ENCODE assay signal across 8 cellular contexts in genomic region chr12:57744777-57745484, GRCh38. TPM values are rescaled to one million over a fixed set of nuclear protein-coding genes. Genes with fewer than 3 reads are reported as not detected.
DNase-seq lines count a peak whose midpoint lies in the region; ATAC-seq, FAIRE-seq and TF ChIP-seq lines count a peak whose summit lies in the region.

A gene with protein sequence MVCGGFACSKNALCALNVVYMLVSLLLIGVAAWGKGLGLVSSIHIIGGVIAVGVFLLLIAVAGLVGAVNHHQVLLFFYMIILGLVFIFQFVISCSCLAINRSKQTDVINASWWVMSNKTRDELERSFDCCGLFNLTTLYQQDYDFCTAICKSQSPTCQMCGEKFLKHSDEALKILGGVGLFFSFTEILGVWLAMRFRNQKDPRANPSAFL (plus strand): TSS chr12:57745039. CDS start chr12:57745155, 116 bp downstream.

- FAIRE-seq in D721Med (lab: Jason Lieb, UNC): peak; percentile 58

- no peaks in the 10 kb centered on the region for H3K9me2 ChIP-seq in OCI-LY7 (ENCODE audit: insufficient read depth, low read length)

- H3K4me3 Mint-ChIP-seq in endothelial cell (ENCODE audit: unreplicated experiment): peak within 1 kb of the TSS; percentile 97

- H3K79me2 ChIP-seq in OCI-LY7 (ENCODE audit: insufficient read depth, low read depth, low read length): peaks cover 20% of the 10 kb centered on the region

- H3K4me1 ChIP-seq in OCI-LY7 (ENCODE audit: insufficient read depth, low read length, poor library complexity, severe bottlenecking) (peaks cover 40% of the 10 kb centered on the region), mesodermal cell (ENCODE audit: control insufficient read depth, insufficient read depth, low read length, poor library complexity, severe bottlenecking) (no peaks in the 10 kb centered on the region)

- H3K36me3 ChIP-seq in OCI-LY7 (ENCODE audit: insufficient read depth, low read length) (peaks cover 49% of the 10 kb centered on the region), mesodermal cell (ENCODE audit: control insufficient read depth, insufficient read depth, low read length) (peaks cover 44% of the 10 kb centered on the region)

- H3K36me3 Mint-ChIP-seq in endothelial cell (ENCODE audit: low read depth, unreplicated experiment): peaks cover 25% of the 10 kb centered on the region

- H3K4me1 Mint-ChIP-seq in endothelial cell (ENCODE audit: unreplicated experiment): peaks cover 45% of the 10 kb centered on the region

- H3K4me3 ChIP-seq in OCI-LY7 (ENCODE audit: low read depth, low read length, poor library complexity, severe bottlenecking): peak within 1 kb of the TSS; percentile 44
- H3K4me3 ChIP-seq in mesodermal cell (ENCODE audit: extremely low read depth, insufficient read depth, low read length, poor library complexity, severe bottlenecking): peak within 1 kb of the TSS; percentile 55

- peak; percentile 68 for DNase-seq in D721Med (ENCODE audit: insufficient read length, low spot score)
- peak; percentile 93 for DNase-seq in HuH-7.5 (ENCODE audit: low spot score)
- DNase-seq in OCI-LY7 (ENCODE audit: low spot score): peak; percentile 79
- peak; percentile 86 for DNase-seq in activated T-cell treated with anti-CD3 and anti-CD28 coated beads for 1 hour (ENCODE audit: low read depth)
- DNase-seq in endothelial cell (ENCODE audit: low spot score): peak; percentile 81
- peak; percentile 81 for DNase-seq in stimulated activated CD8-positive, alpha-beta memory T cell treated with anti-CD3 and anti-CD28 coated beads, Interleukin-15, amount 100 ng/mL, for 24 hours (ENCODE audit: low read depth)

- WGBS in mesodermal cell (ENCODE audit: insufficient coverage in 2 of 2), 2 experiments: 7 to 9% methylated on average over 20 to 23 of the region's 29 CpGs

- intact Hi-C loops in OCI-LY7 (cut with micrococcal nuclease; ENCODE audit: unreplicated experiment): loop anchor here (5.0 kb wide), 1 partner anchor 268 kb away; the partner anchor contains the start of gene ARHGAP9

- CTCF ChIA-PET in OCI-LY7 (lab: Charles Lee; ENCODE audit: unreplicated experiment): interaction anchor here (0.5 kb wide), 1 partner anchor 26 kb away, joined by 3 read pairs; no protein-coding TSS in a partner anchor

- H3K27ac Mint-ChIP-seq in endothelial cell (ENCODE audit: unreplicated experiment): peak within 1 kb of the TSS; percentile 99

- H3K4me2 ChIP-seq in OCI-LY7 (ENCODE audit: low read length): peak within 1 kb of the TSS; percentile 45

- H3K27ac ChIP-seq in OCI-LY7 (ENCODE audit: low read depth, low read length, poor library complexity, severe bottlenecking): no peak within 1 kb of the TSS
- peak within 1 kb of the TSS; percentile 89 for H3K27ac ChIP-seq in mesodermal cell (ENCODE audit: low read depth, low read length, severe bottlenecking)

- no peaks in the 10 kb centered on the region for H3K9me3 Mint-ChIP-seq in endothelial cell (ENCODE audit: unreplicated experiment)

- BruUV-seq in OCI-LY7 (replicated peaks; lab: Mats Ljungman, UMichigan): no TSS peak

- POLR2A ChIA-PET in OCI-LY7 (lab: Charles Lee): interaction anchor here (0.6 to 1.4 kb wide), 5 partner anchors 9 to 154 kb away, joined by 3 to 4 read pairs (median 3); partner anchors contain the start of gene PIP4K2C

- H3K9me3 ChIP-seq in OCI-LY7 (ENCODE audit: low read length): no peaks in the 10 kb centered on the region
- H3K9me3 ChIP-seq in mesodermal cell (ENCODE audit: control insufficient read depth, low read length): no peaks in the 10 kb centered on the region

- H2AFZ ChIP-seq in OCI-LY7 (ENCODE audit: low read length): peak within 1 kb of the TSS; percentile 48; the same call in 1 of the 2 replicates

- TF ChIP-seq CTCF in D721Med (IDR thresholded peaks at IDR 0.05; ENCODE audit: insufficient read depth, missing control alignments) (no peak), OCI-LY7 (conservative IDR thresholded peaks at IDR 0.05; ENCODE audit: low read length) (no peak), endothelial cell (IDR thresholded peaks at IDR 0.05; ENCODE audit: unreplicated experiment) (no peak)

- peaks cover 16% of the 10 kb centered on the region for H3K27me3 Mint-ChIP-seq in endothelial cell (ENCODE audit: unreplicated experiment)

- peak; percentile 80 for ATAC-seq in GM21528 (IDR thresholded peaks at IDR 0.05; ENCODE audit: low FRiP score, unreplicated experiment)

- no peaks in the 10 kb centered on the region for H4K20me1 ChIP-seq in OCI-LY7 (ENCODE audit: insufficient read depth, low read length)

RNA-seq across cellular contexts. Expression of the gene that starts here (rescaled TPM):
- total RNA-seq in OCI-LY7 (2014; rRNA removed; shearing (Covaris generic)): 0.80 and 2.4 TPM in 2 replicates
- total RNA-seq in OCI-LY7 (2022) (6.3 and 6.4 TPM in 2 replicates), endothelial cell (ENCODE audit: unreplicated experiment) (21.8 TPM)
- polyA plus RNA-seq in mesodermal cell (2013, experiment 1 of 2): 20.1 TPM
- polyA plus RNA-seq in mesodermal cell (2013, experiment 2 of 2): 20.0 TPM
